26 cellular contexts compared by ENCODE assay signal in genomic region chr12:4806439-4807115, GRCh38.
DNase-seq lines count a peak whose midpoint lies in the region; ATAC-seq lines count a peak whose summit lies in the region.
"Had no signal": no experiment of that assay in that cellular context is flagged by ENCODE, and none has a peak within 500 bp of the region (broad histone marks: within the 10 kb centered on the region; RNA-seq: fewer than 3 reads in every experiment).

No MANE protein-coding gene starts in this region.

- POLR2A ChIA-PET in CD8-positive, alpha-beta memory T cell (lab: Charles Lee), result no interaction called here

- H3K4me3 Mint-ChIP-seq in activated T-cell treated with anti-CD3 and anti-CD28 coated beads, Interleukin-2, amount 50 U/mL, for 24 hours, result no peak overlapping the region
- H3K4me3 Mint-ChIP-seq in CD8-positive, alpha-beta memory T cell, result peak overlapping the region; percentile 22 to 84 (median 70)
- H3K4me3 Mint-ChIP-seq in activated T-cell treated with anti-CD3 and anti-CD28 coated beads, Interleukin-2, amount 50 U/mL, for 72 hours, result peak overlapping the region; percentile 42 to 69
- H3K4me3 Mint-ChIP-seq: HFFc6; stimulated activated memory B cell treated with anti-CD40 and anti-IgM and Interleukin-4, amounts not matched to agents 10 μg/mL and 1 μg/mL and 100 μg/mL, for 72 hours had no signal

- H3K27me3 Mint-ChIP-seq in activated T-cell treated with anti-CD3 and anti-CD28 coated beads, Interleukin-2, amount 50 U/mL, for 24 hours, result peaks cover 37% of the 10 kb centered on the region
- H3K27me3 Mint-ChIP-seq in CD8-positive, alpha-beta memory T cell, result peaks cover 18 to 37% of the 10 kb centered on the region in 2 donors
- H3K27me3 Mint-ChIP-seq in activated T-cell treated with anti-CD3 and anti-CD28 coated beads, Interleukin-2, amount 50 U/mL, for 72 hours (ENCODE audit: low read depth), result peaks cover 57% of the 10 kb centered on the region

- H3K36me3 ChIP-seq in CD8-positive, alpha-beta memory T cell (ENCODE audit: insufficient read depth, low read length), result no peaks in the 10 kb centered on the region
- H3K36me3 ChIP-seq: ascending aorta, thoracic aorta, vagina had no signal

- H3K27ac Mint-ChIP-seq in activated T-cell treated with anti-CD3 and anti-CD28 coated beads, Interleukin-2, amount 50 U/mL, for 24 hours, result peak overlapping the region; percentile 76
- H3K27ac Mint-ChIP-seq in CD8-positive, alpha-beta memory T cell, result peak overlapping the region in 4 of 8 donors; percentile 24 to 64 (median 50)
- H3K27ac Mint-ChIP-seq in activated T-cell treated with anti-CD3 and anti-CD28 coated beads, Interleukin-2, amount 50 U/mL, for 72 hours, result peak overlapping the region; percentile 18
- H3K27ac Mint-ChIP-seq: CD14-positive monocyte; HFFc6; stimulated activated memory B cell treated with anti-CD40 and anti-IgM and Interleukin-4, amounts not matched to agents 10 μg/mL and 1 μg/mL and 100 μg/mL, for 72 hours had no signal

- H3K9me3 Mint-ChIP-seq in activated T-cell treated with anti-CD3 and anti-CD28 coated beads, Interleukin-2, amount 50 U/mL, for 24 hours, result no peaks in the 10 kb centered on the region
- H3K9me3 Mint-ChIP-seq in CD8-positive, alpha-beta memory T cell, result no peaks in the 10 kb centered on the region
- no peaks in the 10 kb centered on the region for H3K9me3 Mint-ChIP-seq in activated T-cell treated with anti-CD3 and anti-CD28 coated beads, Interleukin-2, amount 50 U/mL, for 72 hours
- H3K9me3 Mint-ChIP-seq: IgD-negative memory B cell; naive thymus-derived CD8-positive, alpha-beta T cell; stimulated activated memory B cell treated with anti-CD40 and anti-IgM and Interleukin-4, amounts not matched to agents 10 μg/mL and 1 μg/mL and 100 μg/mL, for 72 hours had no signal

- no peaks in the 10 kb centered on the region for H3K27me3 ChIP-seq in CD8-positive, alpha-beta memory T cell (ENCODE audit: insufficient read depth, low read length, poor library complexity, severe bottlenecking)
- H3K27me3 ChIP-seq: ascending aorta, vagina had no signal

- no peaks in the 10 kb centered on the region for H3K9me3 ChIP-seq in CD8-positive, alpha-beta memory T cell (ENCODE audit: low read length)
- H3K9me3 ChIP-seq: ascending aorta, thoracic aorta, vagina had no signal

- H3K4me1 Mint-ChIP-seq in activated T-cell treated with anti-CD3 and anti-CD28 coated beads, Interleukin-2, amount 50 U/mL, for 24 hours (ENCODE audit: low read depth), result peaks cover 30% of the 10 kb centered on the region
- peaks cover 38 to 49% (median 49%) of the 10 kb centered on the region in 3 donors for H3K4me1 Mint-ChIP-seq in CD8-positive, alpha-beta memory T cell
- peaks cover 52% of the 10 kb centered on the region for H3K4me1 Mint-ChIP-seq in activated T-cell treated with anti-CD3 and anti-CD28 coated beads, Interleukin-2, amount 50 U/mL, for 72 hours (ENCODE audit: low read depth)

- no peak overlapping the region for H3K27ac ChIP-seq in CD8-positive, alpha-beta memory T cell (ENCODE audit: low read depth, low read length)
- H3K27ac ChIP-seq: ascending aorta, dorsolateral prefrontal cortex, GM23248, RWPE1, SK-N-MC, thoracic aorta, vagina had no signal

- CTCF ChIA-PET in CD8-positive, alpha-beta memory T cell (lab: Charles Lee), result interaction anchor here (0.9 to 1.0 kb wide), 2 partner anchors 13 to 41 kb away, joined by 3 read pairs; no protein-coding TSS in a partner anchor

- peak; percentile 73 to 75 for ATAC-seq in activated T-cell treated with anti-CD3 and anti-CD28 coated beads, Interleukin-2, amount 50 U/mL, for 72 hours (replicated peaks in 1 of 2)
- ATAC-seq: left ventricle myocardium superior had no signal

- no peaks in the 10 kb centered on the region for H3K36me3 Mint-ChIP-seq in activated T-cell treated with anti-CD3 and anti-CD28 coated beads, Interleukin-2, amount 50 U/mL, for 24 hours (ENCODE audit: low read depth)
- peaks cover 0 to 4% (median 0%) of the 10 kb centered on the region in 3 donors for H3K36me3 Mint-ChIP-seq in CD8-positive, alpha-beta memory T cell
- H3K36me3 Mint-ChIP-seq in activated T-cell treated with anti-CD3 and anti-CD28 coated beads, Interleukin-2, amount 50 U/mL, for 72 hours (ENCODE audit: insufficient read depth in 2 of 2), result peaks cover 0 to 7% of the 10 kb centered on the region in 2 donors
- H3K36me3 Mint-ChIP-seq: CD14-positive monocyte had no signal

- peaks cover 22% of the 10 kb centered on the region for H3K4me1 ChIP-seq in CD8-positive, alpha-beta memory T cell (ENCODE audit: insufficient read depth, low read length)

- H3K4me3 ChIP-seq in CD8-positive, alpha-beta memory T cell (ENCODE audit: low read length), result no peak overlapping the region
- H3K4me3 ChIP-seq: ascending aorta, dorsolateral prefrontal cortex, GM23248, SK-N-MC, thoracic aorta, vagina had no signal

- DNase-seq in activated T-cell treated with anti-CD3 and anti-CD28 coated beads, Interleukin-2, amount 50 U/mL, for 24 hours, result no peak
- DNase-seq in activated T-cell treated with anti-CD3 and anti-CD28 coated beads for 4 hours (no peak), NOMO-1 treated with DMSO at 0.1 percent for 48 hours (lab: John Stamatoyannopoulos, UW; ENCODE audit: unreplicated experiment) (no peak), inferior parietal cortex (ENCODE audit: extremely low spot score) (no peak), NCI-H748 (lab: John Stamatoyannopoulos, UW; ENCODE audit: unreplicated experiment) (no peak)
- DNase-seq in CD8-positive, alpha-beta memory T cell, result no peak
- DNase-seq in activated T-cell treated with anti-CD3 and anti-CD28 coated beads, Interleukin-2, amount 50 U/mL, for 72 hours, result peak; percentile 42 to 53
- peak; percentile 53 for DNase-seq in stimulated activated CD8-positive, alpha-beta memory T cell treated with anti-CD3 and anti-CD28 coated beads, Interleukin-4, amount 100 ng/mL, for 48 hours
- DNase-seq: dorsolateral prefrontal cortex; GM23248; HFFc6; islet precursor cell; left ventricle myocardium superior; midbrain; naive thymus-derived CD8-positive, alpha-beta T cell; NCI-H1105; NCI-H1930; NCI-H748 treated with DMSO at 0.1 percent for 48 hours had no signal

Comparison
In these comparisons a context has a peak if more than half of its experiments do, and no peak if none do; other contexts are left out.
1. DNase-seq: peak in activated T-cell treated with anti-CD3 and anti-CD28 coated beads, Interleukin-2, amount 50 U/mL, for 72 hours (2 of 2) and stimulated activated CD8-positive, alpha-beta memory T cell treated with anti-CD3 and anti-CD28 coated beads, Interleukin-4, amount 100 ng/mL, for 48 hours (single experiment); none in activated T-cell treated with anti-CD3 and anti-CD28 coated beads, Interleukin-2, amount 50 U/mL, for 24 hours (single experiment), activated T-cell treated with anti-CD3 and anti-CD28 coated beads for 4 hours (single experiment), CD8-positive, alpha-beta memory T cell (0 of 5), NOMO-1 treated with DMSO at 0.1 percent for 48 hours (single experiment), inferior parietal cortex (single experiment) and NCI-H748 (single experiment).